ENCODE assay signal across 23 cellular contexts in genomic region chr10:26472440-26472778, GRCh38. TPM values are rescaled to one million over a fixed set of nuclear protein-coding genes. Genes with fewer than 3 reads are reported as not detected.
A peak's percentile ranks its signal among the peaks of the same experiment; 100 is the strongest.
DNase-seq lines count a peak whose midpoint lies in the region; ATAC-seq, FAIRE-seq and TF ChIP-seq lines count a peak whose summit lies in the region.
"Had no signal": no experiment of that assay in that cellular context is flagged by ENCODE, and none has a peak within 500 bp of the region (broad histone marks: within the 10 kb centered on the region; RNA-seq: fewer than 3 reads in every experiment).

No MANE protein-coding gene starts in this region.

- H3K4me3 ChIP-seq in GM12878: 0 out of 2 replicates have a peak overlapping the region, but pooled peaks have one; percentile 22
- no peak overlapping the region for H3K4me3 ChIP-seq in kidney (ENCODE audit: low read length in 2 of 2)
- H3K4me3 ChIP-seq: A549, adrenal gland, GM23338, prostate gland, skin epidermis had no signal

- RAD21 ChIA-PET in GM12878 (lab: Charles Lee; ENCODE audit: unreplicated experiment): interaction anchor here (1.0 to 1.9 kb wide), 3 partner anchors 17 to 27 kb away, joined by 3 to 5 read pairs (median 3); no protein-coding TSS in a partner anchor

- no peak overlapping the region for H2AFZ ChIP-seq in GM12878 (ENCODE audit: control insufficient read depth, low read depth, low read length)

- H3K36me3 Mint-ChIP-seq in activated T-cell treated with anti-CD3 and anti-CD28 coated beads, Interleukin-2, amount 50 U/mL, for 24 hours (ENCODE audit: low read depth): peaks cover 61% of the 10 kb centered on the region
- peaks cover 30% of the 10 kb centered on the region for H3K36me3 Mint-ChIP-seq in stimulated activated memory B cell treated with anti-CD40 and anti-IgM and Interleukin-4, amounts not matched to agents 10 μg/mL and 1 μg/mL and 100 μg/mL, for 72 hours

- peak overlapping the region; percentile 17 for H3K27ac ChIP-seq in KOPT-K1 (ENCODE audit: low read depth, low read length, poor library complexity, severe bottlenecking)
- H3K27ac ChIP-seq in GM12878 (ENCODE audit: control insufficient read depth, insufficient read depth): peak overlapping the region; percentile 46
- H3K27ac ChIP-seq in kidney (ENCODE audit: low read depth in 2 of 2, low read length in 2 of 2): no peak overlapping the region
- H3K27ac ChIP-seq: adrenal gland, C4-2B, prostate gland had no signal

- FAIRE-seq in GM12878 (lab: Jason Lieb, UNC) (no peak), kidney (lab: Jason Lieb, UNC) (no peak)
- FAIRE-seq: TTC549, urothelium cell line had no signal

- no peaks in the 10 kb centered on the region for H4K20me1 ChIP-seq in GM12878 (ENCODE audit: control insufficient read depth, insufficient read depth)

- 65% methylated on average over 5 of the region's 5 CpGs for WGBS in GM12878 (ENCODE audit: insufficient coverage, insufficient replicate concordance, low lambda C conversion rate, missing lambda C conversion rate)

- intact Hi-C loops in GM12878 (cut with micrococcal nuclease; ENCODE audit: unreplicated experiment): no loop called here
- intact Hi-C loops in kidney (cut with DNase I): no loop called here

- H3K4me2 ChIP-seq in GM12878 (ENCODE audit: control insufficient read depth, insufficient read depth): peak overlapping the region; percentile 54
- H3K4me2 ChIP-seq: A549, GM23338 had no signal

- H3K36me3 ChIP-seq in KOPT-K1 (ENCODE audit: insufficient read depth, low read length) (peaks cover 6% of the 10 kb centered on the region; the same call in 1 of the 2 replicates), GM12878 (ENCODE audit: control insufficient read depth in 2 of 2, insufficient read depth in 2 of 2, low read length in 1 of 2) (peaks cover 2 to 19% of the 10 kb centered on the region in 2 experiments; a peak in 2 of 4 replicates), kidney (ENCODE audit: control insufficient read depth in 1 of 2, insufficient read depth in 2 of 2, low read length in 2 of 2) (no peaks in the 10 kb centered on the region)
- H3K36me3 ChIP-seq: adrenal gland, prostate gland had no signal

- BruUV-seq in GM12878 (replicated peaks; lab: Mats Ljungman, UMichigan): no TSS peak

- no peak for TF ChIP-seq RAD21 in GM12878 (IDR thresholded peaks at IDR 0.05; ENCODE audit: insufficient read depth, low read depth, low read length)

- no peaks in the 10 kb centered on the region for H3K27me3 ChIP-seq in GM12878 (replicated peaks in 1 of 2; ENCODE audit: control insufficient read depth in 2 of 2, insufficient read depth in 2 of 2, low read length in 1 of 2)
- H3K27me3 ChIP-seq: adrenal gland had no signal

- H3K9me3 ChIP-seq in KOPT-K1 (ENCODE audit: insufficient read depth, low read length, poor library complexity, severe bottlenecking) (no peaks in the 10 kb centered on the region), GM12878 (replicated peaks; ENCODE audit: control insufficient read depth, insufficient read depth, low read length) (no peaks in the 10 kb centered on the region; the same call in 1 of the 3 replicates), kidney (ENCODE audit: control insufficient read depth in 1 of 2, low read length in 2 of 2) (no peaks in the 10 kb centered on the region)
- H3K9me3 ChIP-seq: A549, adrenal gland, prostate gland had no signal

- H3K4me1 ChIP-seq in GM12878 (ENCODE audit: control insufficient read depth, insufficient read depth, low read length): peaks cover 57% of the 10 kb centered on the region
- no peaks in the 10 kb centered on the region for H3K4me1 ChIP-seq in kidney (ENCODE audit: control insufficient read depth in 1 of 2, insufficient read depth in 1 of 2, low read depth in 1 of 2, low read length in 2 of 2)
- H3K4me1 ChIP-seq: adrenal gland, prostate gland had no signal

- H3K4me3 Mint-ChIP-seq in activated T-cell treated with anti-CD3 and anti-CD28 coated beads, Interleukin-2, amount 50 U/mL, for 24 hours: no peak overlapping the region
- no peak overlapping the region for H3K4me3 Mint-ChIP-seq in stimulated activated memory B cell treated with anti-CD40 and anti-IgM and Interleukin-4, amounts not matched to agents 10 μg/mL and 1 μg/mL and 100 μg/mL, for 72 hours
- H3K4me3 Mint-ChIP-seq: activated CD4-positive, alpha-beta T cell treated with anti-CD3 and anti-CD28 coated beads, Interleukin-2, amount 10 ng/mL, durations not matched to agents 7 days and 5 days; GM23338 had no signal

- no peak for TF ChIP-seq EP300 in GM12878 (IDR thresholded peaks at IDR 0.05; ENCODE audit: borderline replicate concordance in 1 of 2, control insufficient read depth in 1 of 2, low read depth in 2 of 2, low read length in 2 of 2)

- POLR2A ChIA-PET in GM12878 (lab: Charles Lee): interaction anchor here (0.8 kb wide), 1 partner anchor 74 kb away, joined by 5 read pairs; no protein-coding TSS in a partner anchor

- no peak for TF ChIP-seq CTCF in GM12878 (IDR thresholded peaks at IDR 0.05 in 2 of 3, conservative IDR thresholded peaks at IDR 0.05 in 1 of 3; ENCODE audit: control insufficient read depth in 2 of 3, extremely low read depth in 1 of 3, insufficient read depth in 1 of 3, low read depth in 3 of 3, low read length in 3 of 3)
- TF ChIP-seq CTCF in kidney (IDR thresholded peaks at IDR 0.05; ENCODE audit: borderline replicate concordance, extremely low read depth, insufficient read depth): no peak

- no peak for TF ChIP-seq POLR2A in GM12878 (IDR thresholded peaks at IDR 0.05; ENCODE audit: low read depth, low read length)

- ATAC-seq in GM12878: no peak
- no peak for ATAC-seq in stimulated activated memory B cell treated with anti-CD40 and anti-IgM and Interleukin-4, amounts not matched to agents 10 μg/mL and 1 μg/mL and 100 μg/mL, for 72 hours
- ATAC-seq: A549, GM23338 had no signal

- H3K27me3 Mint-ChIP-seq in activated T-cell treated with anti-CD3 and anti-CD28 coated beads, Interleukin-2, amount 50 U/mL, for 24 hours: no peaks in the 10 kb centered on the region
- no peaks in the 10 kb centered on the region for H3K27me3 Mint-ChIP-seq in stimulated activated memory B cell treated with anti-CD40 and anti-IgM and Interleukin-4, amounts not matched to agents 10 μg/mL and 1 μg/mL and 100 μg/mL, for 72 hours
- H3K27me3 Mint-ChIP-seq: activated CD4-positive, alpha-beta T cell treated with anti-CD3 and anti-CD28 coated beads, Interleukin-2, amount 10 ng/mL, durations not matched to agents 7 days and 5 days had no signal

- H3K79me2 ChIP-seq in GM12878 (ENCODE audit: control insufficient read depth, insufficient read depth, low read length): peaks cover 78% of the 10 kb centered on the region

- SMC1A ChIA-PET in GM12878 (lab: Charles Lee; ENCODE audit: uncharacterized antibody, unreplicated experiment): interaction anchor here (0.7 to 2.6 kb wide), 13 partner anchors 8 to 84 kb away, joined by 3 to 17 read pairs (median 3); partner anchors contain the start of gene APBB1IP

- no peaks in the 10 kb centered on the region for H3K9me3 Mint-ChIP-seq in activated T-cell treated with anti-CD3 and anti-CD28 coated beads, Interleukin-2, amount 50 U/mL, for 24 hours
- no peaks in the 10 kb centered on the region for H3K9me3 Mint-ChIP-seq in stimulated activated memory B cell treated with anti-CD40 and anti-IgM and Interleukin-4, amounts not matched to agents 10 μg/mL and 1 μg/mL and 100 μg/mL, for 72 hours
- H3K9me3 Mint-ChIP-seq: activated CD4-positive, alpha-beta T cell treated with anti-CD3 and anti-CD28 coated beads, Interleukin-2, amount 10 ng/mL, durations not matched to agents 7 days and 5 days; GM23338 had no signal

- peak overlapping the region; percentile 20 for H3K27ac Mint-ChIP-seq in activated T-cell treated with anti-CD3 and anti-CD28 coated beads, Interleukin-2, amount 50 U/mL, for 24 hours
- H3K27ac Mint-ChIP-seq in stimulated activated memory B cell treated with anti-CD40 and anti-IgM and Interleukin-4, amounts not matched to agents 10 μg/mL and 1 μg/mL and 100 μg/mL, for 72 hours: peak overlapping the region; percentile 9
- H3K27ac Mint-ChIP-seq: GM23338 had no signal

- peaks cover 83% of the 10 kb centered on the region for H3K4me1 Mint-ChIP-seq in activated T-cell treated with anti-CD3 and anti-CD28 coated beads, Interleukin-2, amount 50 U/mL, for 24 hours (ENCODE audit: low read depth)
- peaks cover 86% of the 10 kb centered on the region for H3K4me1 Mint-ChIP-seq in stimulated activated memory B cell treated with anti-CD40 and anti-IgM and Interleukin-4, amounts not matched to agents 10 μg/mL and 1 μg/mL and 100 μg/mL, for 72 hours

- DNase-seq in activated T-cell treated with anti-CD3 and anti-CD28 coated beads, Interleukin-2, amount 50 U/mL, for 24 hours: no peak
- DNase-seq in activated T-cell treated with anti-CD3 and anti-CD28 coated beads for 4 hours: no peak
- no peak for DNase-seq in GM12878 (ENCODE audit: low read depth, low spot score)
- DNase-seq in T-helper 9 cell: no peak
- no peak for DNase-seq in GF-D8 (lab: John Stamatoyannopoulos, UW)
- DNase-seq in kidney: no peak
- DNase-seq: activated CD4-positive, alpha-beta T cell treated with anti-CD3 and anti-CD28 coated beads, Interleukin-2, amount 10 ng/mL, durations not matched to agents 7 days and 5 days; activated T-cell treated with anti-CD3 and anti-CD28 coated beads, Interleukin-2, amount 50 U/mL, for 48 hours; adrenal gland; NCI-H1092; NCI-H510A had no signal

- CTCF ChIA-PET in GM12878 (lab: Yijun Ruan, JAX): interaction anchor here (1.1 to 1.3 kb wide), 2 partner anchors 9 to 24 kb away, joined by 3 to 7 read pairs; no protein-coding TSS in a partner anchor

- in situ Hi-C loops in GM12878 (cut with MboI): no loop called here

- H3K9ac ChIP-seq in GM12878 (ENCODE audit: control insufficient read depth, insufficient read depth, low read length): no peak overlapping the region
- no peak overlapping the region for H3K9ac ChIP-seq in kidney (ENCODE audit: low read length in 2 of 2)

RNA-seq across cellular contexts. Expression of gene APBB1IP, which starts 34.3 kb away (rescaled TPM):
- total RNA-seq in GM12878 (2013; cell fraction: nucleolus; rRNA removed): 95.1 and 97.5 TPM in 2 replicates
- total RNA-seq in GM12878 (2014; rRNA removed) (14.7 and 14.8 TPM in 2 replicates), GM12878 (2014; rRNA removed; fragmentation: Illumina TruSeq; extraction: Trizol) (18.2 and 20.0 TPM in 2 replicates), GM12878 (2021) (67.0 and 67.4 TPM in 2 replicates), kidney (20.5 TPM)
- polyA plus RNA-seq in GM12878 (2011; ENCODE audit: low read depth): 26.8 TPM
- polyA plus RNA-seq in GM12878 (2011; rRNA removed) (10.6 and 12.5 TPM in 2 replicates), GM12878 (2014; fragmentation: Illumina TruSeq; extraction: Trizol) (66.0 and 74.0 TPM in 2 replicates), GM12878 (2014; fragmentation: Nextera tagmentation; extraction: Ambion mirVana) (10 to 100 TPM in 1 of 2 experiments, 1 to 10 TPM in 1; 7.3 to 11.4 TPM), GM12878 (2014; rRNA removed) (21.5 and 28.1 TPM in 2 replicates), GM12878 (2016; fragmentation: Nextera tagmentation; extraction: Ambion mirVana) (10 to 100 TPM; 23.7 to 30.2 TPM), kidney (ENCODE audit: insufficient read depth, low read depth, low replicate concordance) (4.1 TPM)
- 9.7 and 14.3 TPM in 2 replicates for polyA plus RNA-seq in GM12878 (2011; cell fraction: cytosol; rRNA removed)
- polyA plus RNA-seq in GM12878 (2011; cell fraction: nucleus; rRNA removed): 20.7 and 24.7 TPM in 2 replicates
- polyA plus RNA-seq in GM12878 (2012): 62.2 and 64.8 TPM in 2 replicates
- polyA minus RNA-seq in GM12878 (2011; rRNA and poly(A)+ RNA removed): 18.3 and 29.0 TPM in 2 replicates
- 13.4 and 15.7 TPM in 2 replicates for polyA minus RNA-seq in GM12878 (2011; cell fraction: cytosol; rRNA and poly(A)+ RNA removed)
- polyA minus RNA-seq in GM12878 (2011; cell fraction: nucleus; rRNA and poly(A)+ RNA removed): 30.6 and 41.9 TPM in 2 replicates
- total RNA-seq: HT-29, LHCN-M2 had no signal
- polyA plus RNA-seq: neural cell had no signal

Comparison
In these comparisons a context has a peak if more than half of its experiments do, and no peak if none do; other contexts are left out.
1. H3K27ac ChIP-seq: peak in KOPT-K1 (single experiment) and GM12878 (single experiment); none in kidney (0 of 2).